In the genomic region with DNA sequence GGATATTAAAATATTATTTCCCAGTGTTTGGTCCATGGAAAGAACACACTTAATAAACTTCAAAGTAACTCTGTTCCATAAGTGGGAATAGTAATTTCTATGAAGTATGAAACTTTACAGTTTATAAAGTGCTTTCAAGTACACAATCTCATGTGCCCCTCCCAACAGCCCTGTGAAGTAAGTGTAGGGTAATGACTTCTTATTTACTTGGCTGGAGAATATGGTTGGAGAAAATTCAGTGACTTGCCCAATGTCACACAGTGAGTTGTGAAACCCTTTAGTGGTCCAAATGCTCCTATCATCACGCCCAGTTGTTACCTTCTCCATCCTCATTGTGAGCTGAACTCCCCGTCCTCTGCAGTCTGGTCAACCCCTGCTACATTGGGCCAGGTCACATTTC, we compare ENCODE assay signal across 27 cellular contexts.
"Had no signal": no experiment of that assay in that cellular context is flagged by ENCODE, and none has a peak within 500 bp of the region (broad histone marks: within the 10 kb centered on the region; RNA-seq: fewer than 3 reads in every experiment).

No MANE protein-coding gene starts in this region.

- H3K4me3 ChIP-seq: esophagus squamous epithelium, heart right ventricle, lung, mucosa of descending colon, right atrium auricular region, testis, tibial artery had no signal

- H3K9me3 ChIP-seq: esophagus squamous epithelium, heart right ventricle, mucosa of descending colon, right atrium auricular region, testis, tibial artery had no signal

- H3K36me3 ChIP-seq: esophagus squamous epithelium, heart right ventricle, right atrium auricular region, tibial artery had no signal

- H3K4me1 ChIP-seq: parathyroid adenoma, right atrium auricular region, testis had no signal

- H3K9ac ChIP-seq: parathyroid adenoma had no signal

- H2AFZ ChIP-seq: parathyroid adenoma had no signal

- H3K27ac ChIP-seq: esophagus squamous epithelium, heart right ventricle, parathyroid adenoma, right atrium auricular region, testis, tibial artery had no signal

- ATAC-seq: effector memory CD8-positive, alpha-beta T cell; heart right ventricle; left colon; left ventricle myocardium superior; mucosa of descending colon; natural killer cell treated with Interleukin-12 subunit alpha and Interleukin-12 subunit beta and Interleukin-15 and Interleukin-18, amount 100 ng/mL, for 72 hours; sciatic nerve; stimulated activated memory B cell treated with anti-CD40 and anti-IgM and Interleukin-4, amounts not matched to agents 10 μg/mL and 1 μg/mL and 100 μg/mL, for 72 hours; stimulated activated naive CD8-positive, alpha-beta T cell treated with anti-CD3 and anti-CD28 coated beads, Interleukin-15, Interleukin-2, amounts not matched to agents 100 U/mL and 50 U/mL, for 24 hours had no signal

- DNase-seq: cortex of kidney; effector memory CD8-positive, alpha-beta T cell; erythroblast; esophagus squamous epithelium; foreskin melanocyte; glutamatergic neuron; heart right ventricle; hypothalamus; immature natural killer cell; islet precursor cell; kidney glomerular epithelial cell; left colon; left ventricle myocardium superior; mucosa of descending colon; naive B cell; stimulated activated CD4-positive, alpha-beta T cell treated with anti-CD3 and anti-CD28 coated beads, Interleukin-2, amount 100 ng/mL, for 24 hours; stimulated activated CD4-positive, alpha-beta T cell treated with anti-CD3 and anti-CD28 coated beads, Interleukin-4, amount 100 ng/mL, for 4 hours; stimulated activated naive CD8-positive, alpha-beta T cell treated with anti-CD3 and anti-CD28 coated beads, Interleukin-15, Interleukin-2, amounts not matched to agents 100 U/mL and 50 U/mL, for 24 hours; substantia nigra; testis; tibial artery had no signal

- H3K27me3 ChIP-seq: esophagus squamous epithelium, heart right ventricle, right atrium auricular region, testis, tibial artery had no signal
